Comparison of ENCODE assay signal across 1 cellular context in the genomic region with DNA sequence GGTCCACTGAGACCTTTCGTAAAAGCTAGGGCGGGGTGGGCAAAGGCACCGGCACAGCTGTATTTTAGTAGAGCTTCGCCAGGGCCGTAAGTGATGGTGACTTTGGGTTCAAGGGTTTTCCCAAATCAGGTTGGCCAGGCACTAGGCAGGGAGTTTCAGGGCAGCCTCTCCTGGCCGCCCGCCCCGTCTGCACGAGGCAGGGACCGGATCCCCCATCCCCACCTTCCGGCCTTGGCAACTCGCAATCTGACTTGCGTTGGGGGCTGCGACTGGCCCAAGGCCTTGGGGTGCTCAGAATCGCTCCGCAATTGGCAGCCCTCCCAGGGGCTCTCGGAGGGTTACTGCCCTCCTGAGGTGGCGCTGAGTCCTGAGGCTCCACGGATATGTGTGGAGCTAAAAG.
TF ChIP-seq lines count a peak whose summit lies in the region.

No MANE protein-coding gene starts in this region.

TF ChIP-seq in HepG2, 621 proteins besides CTCF, POLR2A, EP300 and RAD21:
- TF ChIP-seq, protein P1, sequence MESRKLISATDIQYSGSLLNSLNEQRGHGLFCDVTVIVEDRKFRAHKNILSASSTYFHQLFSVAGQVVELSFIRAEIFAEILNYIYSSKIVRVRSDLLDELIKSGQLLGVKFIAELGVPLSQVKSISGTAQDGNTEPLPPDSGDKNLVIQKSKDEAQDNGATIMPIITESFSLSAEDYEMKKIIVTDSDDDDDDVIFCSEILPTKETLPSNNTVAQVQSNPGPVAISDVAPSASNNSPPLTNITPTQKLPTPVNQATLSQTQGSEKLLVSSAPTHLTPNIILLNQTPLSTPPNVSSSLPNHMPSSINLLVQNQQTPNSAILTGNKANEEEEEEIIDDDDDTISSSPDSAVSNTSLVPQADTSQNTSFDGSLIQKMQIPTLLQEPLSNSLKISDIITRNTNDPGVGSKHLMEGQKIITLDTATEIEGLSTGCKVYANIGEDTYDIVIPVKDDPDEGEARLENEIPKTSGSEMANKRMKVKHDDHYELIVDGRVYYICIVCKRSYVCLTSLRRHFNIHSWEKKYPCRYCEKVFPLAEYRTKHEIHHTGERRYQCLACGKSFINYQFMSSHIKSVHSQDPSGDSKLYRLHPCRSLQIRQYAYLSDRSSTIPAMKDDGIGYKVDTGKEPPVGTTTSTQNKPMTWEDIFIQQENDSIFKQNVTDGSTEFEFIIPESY (CRISPR knock-in tag; IDR thresholded peaks at IDR 0.05), result peak; percentile 67
- TF ChIP-seq, protein P2, sequence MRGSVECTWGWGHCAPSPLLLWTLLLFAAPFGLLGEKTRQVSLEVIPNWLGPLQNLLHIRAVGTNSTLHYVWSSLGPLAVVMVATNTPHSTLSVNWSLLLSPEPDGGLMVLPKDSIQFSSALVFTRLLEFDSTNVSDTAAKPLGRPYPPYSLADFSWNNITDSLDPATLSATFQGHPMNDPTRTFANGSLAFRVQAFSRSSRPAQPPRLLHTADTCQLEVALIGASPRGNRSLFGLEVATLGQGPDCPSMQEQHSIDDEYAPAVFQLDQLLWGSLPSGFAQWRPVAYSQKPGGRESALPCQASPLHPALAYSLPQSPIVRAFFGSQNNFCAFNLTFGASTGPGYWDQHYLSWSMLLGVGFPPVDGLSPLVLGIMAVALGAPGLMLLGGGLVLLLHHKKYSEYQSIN (CRISPR knock-in tag; IDR thresholded peaks at IDR 0.05; ENCODE audit: borderline replicate concordance), result no peak
